8 cellular contexts compared by ENCODE assay signal in the genomic region with DNA sequence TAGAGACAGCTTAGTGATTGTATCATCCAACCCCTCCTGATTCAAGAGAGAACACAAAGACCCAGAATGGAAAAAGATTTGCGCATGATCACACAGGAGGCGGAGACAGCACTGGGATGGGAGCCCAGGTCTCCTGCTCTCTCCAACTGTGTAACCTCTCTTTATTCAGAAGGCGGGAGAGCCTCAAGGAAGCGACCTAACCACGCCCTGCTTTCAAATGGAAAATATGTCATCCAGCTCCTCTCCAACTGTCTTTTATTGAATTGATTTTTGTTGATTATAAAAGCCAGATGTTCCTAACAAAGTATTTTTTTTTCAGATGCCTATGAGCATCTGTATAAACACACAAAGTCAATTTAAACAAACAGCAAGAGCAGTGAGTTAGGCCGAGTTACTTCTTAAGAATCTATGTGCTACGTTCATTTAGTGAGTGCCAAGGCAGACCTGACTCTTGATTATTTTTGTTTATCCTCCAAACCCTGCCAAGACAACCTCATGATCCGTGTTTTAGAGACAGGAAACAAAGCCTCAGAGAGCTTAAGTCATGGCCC.
A peak's percentile ranks its signal among the peaks of the same experiment; 100 is the strongest.
DNase-seq lines count a peak whose midpoint lies in the region; ATAC-seq and TF ChIP-seq lines count a peak whose summit lies in the region.

No MANE protein-coding gene starts in this region.

- no peaks in the 10 kb centered on the region for H3K79me2 ChIP-seq in OCI-LY3 (ENCODE audit: low read length)

- peak overlapping the region; percentile 67 for H3K4me3 ChIP-seq in OCI-LY3 (ENCODE audit: low read length)
- H3K4me3 ChIP-seq in skin epidermis: no peak overlapping the region

- peak overlapping the region in 3 of 4 donors; percentile 17 to 65 (median 61) for H3K4me3 Mint-ChIP-seq in IgD-negative memory B cell
- H3K4me3 Mint-ChIP-seq in glutamatergic neuron (ENCODE audit: unreplicated experiment): peak overlapping the region; percentile 47
- H3K4me3 Mint-ChIP-seq in stimulated activated effector memory CD8-positive, alpha-beta T cell treated with anti-CD3 and anti-CD28 coated beads, Interleukin-12 subunit alpha, Interleukin-12 subunit beta, amount 100 ng/mL, for 72 hours: no peak overlapping the region

- peaks cover 4% of the 10 kb centered on the region; the same call in 1 of the 2 replicates for H3K9me3 ChIP-seq in OCI-LY3 (ENCODE audit: insufficient read depth, low read length)

- peaks cover 46 to 64% (median 59%) of the 10 kb centered on the region in 3 donors for H3K4me1 Mint-ChIP-seq in IgD-negative memory B cell
- peaks cover 53% of the 10 kb centered on the region for H3K4me1 Mint-ChIP-seq in glutamatergic neuron (ENCODE audit: low read depth, unreplicated experiment)
- H3K4me1 Mint-ChIP-seq in stimulated activated effector memory CD8-positive, alpha-beta T cell treated with anti-CD3 and anti-CD28 coated beads, Interleukin-12 subunit alpha, Interleukin-12 subunit beta, amount 100 ng/mL, for 72 hours: no peaks in the 10 kb centered on the region

- H3K36me3 ChIP-seq in OCI-LY3 (replicated peaks; ENCODE audit: low read depth, low read length): no peaks in the 10 kb centered on the region

- no peaks in the 10 kb centered on the region for H3K36me3 Mint-ChIP-seq in IgD-negative memory B cell
- no peaks in the 10 kb centered on the region for H3K36me3 Mint-ChIP-seq in glutamatergic neuron (ENCODE audit: unreplicated experiment)
- no peaks in the 10 kb centered on the region for H3K36me3 Mint-ChIP-seq in stimulated activated effector memory CD8-positive, alpha-beta T cell treated with anti-CD3 and anti-CD28 coated beads, Interleukin-12 subunit alpha, Interleukin-12 subunit beta, amount 100 ng/mL, for 72 hours

- DNase-seq in glutamatergic neuron: no peak
- DNase-seq in stimulated activated effector memory CD8-positive, alpha-beta T cell treated with anti-CD3 and anti-CD28 coated beads, Interleukin-12 subunit alpha, Interleukin-12 subunit beta, amount 100 ng/mL, for 72 hours (ENCODE audit: low spot score in 2 of 2): no peak
- no peak for DNase-seq in NAMALWA (ENCODE audit: low spot score)
- DNase-seq in GF-D8 (lab: John Stamatoyannopoulos, UW): no peak
- no peak for DNase-seq in NK-92 treated with Interleukin-12 subunit alpha and Interleukin-12 subunit beta, amount 100 ng/mL, for 24 hours (lab: John Stamatoyannopoulos, UW)

- no peak overlapping the region for H2AFZ ChIP-seq in OCI-LY3 (ENCODE audit: low read depth, low read length)

- no peaks in the 10 kb centered on the region for H3K27me3 ChIP-seq in OCI-LY3 (ENCODE audit: low read depth, low read length)

- peaks cover 69% of the 10 kb centered on the region for H3K4me1 ChIP-seq in OCI-LY3 (ENCODE audit: low read length)

- peak overlapping the region; percentile 95 for H3K4me2 ChIP-seq in OCI-LY3 (ENCODE audit: low read length)

- peak overlapping the region; percentile 98 for H3K27ac ChIP-seq in OCI-LY3 (ENCODE audit: low read length)
- peak overlapping the region in 20 of 21 experiments; percentile 8 to 81 (median 58) for H3K27ac ChIP-seq in skin epidermis

- no peak for ATAC-seq in stimulated activated effector memory CD8-positive, alpha-beta T cell treated with anti-CD3 and anti-CD28 coated beads, Interleukin-12 subunit alpha, Interleukin-12 subunit beta, amount 100 ng/mL, for 72 hours

- no peaks in the 10 kb centered on the region for H4K20me1 ChIP-seq in OCI-LY3 (ENCODE audit: insufficient read depth, low read length)

- no peaks in the 10 kb centered on the region for H3K9me3 Mint-ChIP-seq in IgD-negative memory B cell
- peaks cover 10% of the 10 kb centered on the region for H3K9me3 Mint-ChIP-seq in glutamatergic neuron (ENCODE audit: unreplicated experiment)
- no peaks in the 10 kb centered on the region for H3K9me3 Mint-ChIP-seq in stimulated activated effector memory CD8-positive, alpha-beta T cell treated with anti-CD3 and anti-CD28 coated beads, Interleukin-12 subunit alpha, Interleukin-12 subunit beta, amount 100 ng/mL, for 72 hours

- peak overlapping the region; percentile 69 for H3K9ac ChIP-seq in OCI-LY3 (ENCODE audit: low read length)

- peak overlapping the region; percentile 88 to 94 (median 93) for H3K27ac Mint-ChIP-seq in IgD-negative memory B cell
- H3K27ac Mint-ChIP-seq in glutamatergic neuron (ENCODE audit: unreplicated experiment): peak overlapping the region; percentile 90
- no peak overlapping the region for H3K27ac Mint-ChIP-seq in stimulated activated effector memory CD8-positive, alpha-beta T cell treated with anti-CD3 and anti-CD28 coated beads, Interleukin-12 subunit alpha, Interleukin-12 subunit beta, amount 100 ng/mL, for 72 hours

- TF ChIP-seq CTCF in OCI-LY3 (IDR thresholded peaks at IDR 0.05; ENCODE audit: low read depth, low read length): no peak
- TF ChIP-seq CTCF in glutamatergic neuron (IDR thresholded peaks at IDR 0.05; ENCODE audit: partially characterized antibody, unreplicated experiment): no peak

- H3K27me3 Mint-ChIP-seq in IgD-negative memory B cell: no peaks in the 10 kb centered on the region
- no peaks in the 10 kb centered on the region for H3K27me3 Mint-ChIP-seq in glutamatergic neuron (ENCODE audit: unreplicated experiment)
